Comparison of ENCODE assay signal across 22 cellular contexts in the genomic region with DNA sequence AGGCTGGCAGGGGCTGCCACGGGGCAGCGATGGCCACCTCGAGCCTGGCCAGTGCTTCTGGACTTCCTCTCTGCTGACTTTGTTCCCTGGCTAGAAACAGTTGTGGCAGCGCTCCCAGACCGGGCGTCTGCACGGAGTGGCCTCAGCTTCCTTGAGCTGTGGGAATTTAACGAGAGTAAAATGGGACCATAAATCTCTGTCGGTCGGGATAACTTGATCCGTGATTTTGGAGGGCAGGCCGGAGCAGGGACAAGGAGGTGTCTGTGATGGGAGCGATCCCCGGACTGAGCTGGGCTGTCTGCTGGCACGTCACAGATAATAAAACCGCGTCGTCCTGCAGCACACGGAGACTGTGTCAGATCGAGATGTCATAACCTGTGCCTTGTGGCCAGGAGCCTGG. TPM values are rescaled to one million over a fixed set of nuclear protein-coding genes. Genes with fewer than 3 reads are reported as not detected.
A peak's percentile ranks its signal among the peaks of the same experiment; 100 is the strongest.
DNase-seq lines count a peak whose midpoint lies in the region; ATAC-seq, FAIRE-seq and TF ChIP-seq lines count a peak whose summit lies in the region.
"Had no signal": no experiment of that assay in that cellular context is flagged by ENCODE, and none has a peak within 500 bp of the region (broad histone marks: within the 10 kb centered on the region; RNA-seq: fewer than 3 reads in every experiment).

No MANE protein-coding gene starts in this region.

- DNase-seq in HT-29 (ENCODE audit: low spot score): peak; percentile 50
- no peak for DNase-seq in mesothelial cell of epicardium (ENCODE audit: low spot score in 2 of 2, unreplicated experiment in 2 of 2)
- no peak for DNase-seq in D341Med (ENCODE audit: low spot score)
- DNase-seq in frontal cortex (ENCODE audit: low spot score in 2 of 2): no peak
- no peak for DNase-seq in OCI-M1 (lab: John Stamatoyannopoulos, UW)
- DNase-seq: activated CD4-positive, alpha-beta T cell treated with anti-CD3 and anti-CD28 coated beads for 48 hours; cerebellar nuclear complex; COR-L47; foreskin keratinocyte; KBM-7; NCI-H1092 treated with DMSO at 0.1 percent for 48 hours; NCI-H2107; NCI-H69; retina; stimulated activated CD4-positive, alpha-beta T cell treated with anti-CD3 and anti-CD28 coated beads, Interleukin-4, amount 100 ng/mL, for 1 hour had no signal

- peaks cover 45% of the 10 kb centered on the region for H3K4me1 Mint-ChIP-seq in mesothelial cell of epicardium
- H3K4me1 Mint-ChIP-seq: memory B cell had no signal

- H3K4me3 Mint-ChIP-seq in mesothelial cell of epicardium: peak overlapping the region; percentile 11
- H3K4me3 Mint-ChIP-seq: memory B cell, neural crest cell had no signal

- TF ChIP-seq POLR2A in gastroesophageal sphincter (IDR thresholded peaks at IDR 0.05): no peak

- H3K9me3 Mint-ChIP-seq in mesothelial cell of epicardium: no peaks in the 10 kb centered on the region
- H3K9me3 Mint-ChIP-seq: memory B cell, neural crest cell had no signal

- 19 to 27% methylated on average over 3 to 6 of the region's 20 CpGs for WGBS in gastroesophageal sphincter (ENCODE audit: low coverage in 1 of 2), 2 donors

- H3K27me3 ChIP-seq in gastroesophageal sphincter (peaks cover 5% of the 10 kb centered on the region), stomach smooth muscle (ENCODE audit: control insufficient read depth in 1 of 2, insufficient read depth in 2 of 2, low read length in 2 of 2) (no peaks in the 10 kb centered on the region)

- peaks cover 0 to 37% (median 12%) of the 10 kb centered on the region in 3 donors for H3K4me1 ChIP-seq in gastroesophageal sphincter
- peaks cover 35% of the 10 kb centered on the region for H3K4me1 ChIP-seq in stomach smooth muscle (ENCODE audit: control insufficient read depth, insufficient read depth, low read length)
- H3K4me1 ChIP-seq: foreskin keratinocyte had no signal

- H3K27ac Mint-ChIP-seq in mesothelial cell of epicardium: peak overlapping the region; percentile 65
- H3K27ac Mint-ChIP-seq: memory B cell had no signal

- TF ChIP-seq CTCF in gastroesophageal sphincter (IDR thresholded peaks at IDR 0.05) (no peak), mesothelial cell of epicardium (IDR thresholded peaks at IDR 0.05; ENCODE audit: unreplicated experiment) (no peak)

- no peaks in the 10 kb centered on the region for H3K27me3 Mint-ChIP-seq in mesothelial cell of epicardium (ENCODE audit: low read depth)

- no peaks in the 10 kb centered on the region for H3K36me3 Mint-ChIP-seq in mesothelial cell of epicardium
- H3K36me3 Mint-ChIP-seq: memory B cell had no signal

- H3K9ac ChIP-seq in stomach smooth muscle (ENCODE audit: low read length in 2 of 2): no peak overlapping the region

- H3K4me3 ChIP-seq in gastroesophageal sphincter (peak overlapping the region in 1 of 2 donors; percentile 12), stomach smooth muscle (ENCODE audit: low read length in 2 of 2) (no peak overlapping the region)

- peak overlapping the region in 3 of 4 donors; percentile 15 to 29 (median 28) for H3K27ac ChIP-seq in gastroesophageal sphincter
- peak overlapping the region; percentile 41 for H3K27ac ChIP-seq in stomach smooth muscle (ENCODE audit: low read length)
- H3K27ac ChIP-seq: foreskin keratinocyte, HL-60 had no signal

- H3K9me3 ChIP-seq in gastroesophageal sphincter: no peaks in the 10 kb centered on the region
- H3K9me3 ChIP-seq in stomach smooth muscle (ENCODE audit: control insufficient read depth in 2 of 2, low read length in 2 of 2): peaks cover 0 to 3% of the 10 kb centered on the region in 2 donors

- TF ChIP-seq EP300 in gastroesophageal sphincter (IDR thresholded peaks at IDR 0.05): no peak

- ATAC-seq in gastroesophageal sphincter: peak; percentile 68
- ATAC-seq in HG03097 (IDR thresholded peaks at IDR 0.05; ENCODE audit: low FRiP score, unreplicated experiment): no peak
- ATAC-seq: foreskin keratinocyte had no signal

- FAIRE-seq in frontal cortex (lab: Jason Lieb, UNC): no peak

- no peaks in the 10 kb centered on the region for H3K36me3 ChIP-seq in gastroesophageal sphincter
- H3K36me3 ChIP-seq in stomach smooth muscle (ENCODE audit: control insufficient read depth in 2 of 2, insufficient read depth in 2 of 2, low read length in 2 of 2): no peaks in the 10 kb centered on the region

RNA-seq across cellular contexts. Expression of gene RBBP8NL, which starts 6.3 kb away (rescaled TPM):
- total RNA-seq in HT-29 (2014; rRNA removed; shearing (Covaris generic)): 24.4 and 26.7 TPM in 2 replicates
- total RNA-seq in gastroesophageal sphincter (under 1 TPM in 1 of 4 donors, not detected in 3; 0.20 TPM), mesothelial cell of epicardium (12.3 to 13.5 TPM (median 12.6 TPM) in 3 replicates), frontal cortex (not detected)
- total RNA-seq: foreskin keratinocyte, neural crest cell, OCI-LY7 had no signal

RNA-seq across cellular contexts. Expression of gene CABLES2, which starts 26.6 kb away (rescaled TPM):
- 9.5 and 9.8 TPM in 2 replicates for total RNA-seq in HT-29 (2014; rRNA removed; shearing (Covaris generic))
- 1 to 10 TPM; 2.7 to 9.8 (median 3.8) TPM for total RNA-seq in gastroesophageal sphincter
- total RNA-seq in mesothelial cell of epicardium: 22.8 to 23.7 TPM (median 23.6 TPM) in 3 replicates
- 2.9 TPM for total RNA-seq in frontal cortex

RNA-seq across cellular contexts. Expression of gene GATA5, which starts 42.1 kb away (rescaled TPM):
- 0.05 and 0.13 TPM in 2 replicates for total RNA-seq in HT-29 (2014; rRNA removed; shearing (Covaris generic))
- total RNA-seq in gastroesophageal sphincter (1 to 10 TPM in 2 of 4 donors, under 1 TPM in 2; 0.31 to 2.2 (median 1.1) TPM), mesothelial cell of epicardium (26.0 to 30.0 TPM (median 27.5 TPM) in 3 replicates), frontal cortex (not detected)
- total RNA-seq: foreskin keratinocyte, neural crest cell, OCI-LY7 had no signal

RNA-seq across cellular contexts. Expression of gene RPS21, which starts 46.8 kb away (rescaled TPM):
- total RNA-seq in HT-29 (2014; rRNA removed; shearing (Covaris generic)): 3,073 and 3,139 TPM in 2 replicates
- total RNA-seq in gastroesophageal sphincter: 1,000 to 10,000 TPM in 3 of 4 donors, 100 to 1,000 TPM in 1; 383 to 2,881 (median 2,372) TPM
- 1,089 to 1,145 TPM (median 1,126 TPM) in 3 replicates for total RNA-seq in mesothelial cell of epicardium
- 821 TPM for total RNA-seq in frontal cortex

Comparison
In these comparisons a context has a peak if more than half of its experiments do, and no peak if none do; other contexts are left out.
1. RNA of gene RBBP8NL, which starts 6.3 kb away (total RNA-seq): 24.4 to 26.7 TPM in HT-29 and 12.3 to 13.5 TPM in mesothelial cell of epicardium; 0.20 TPM in gastroesophageal sphincter and not detected in frontal cortex (single experiment); every median in the first group is over 10 times any median in the second.